Comparison of ENCODE assay signal across 21 cellular contexts in genomic region chr7:16810573-16810972, GRCh38. TPM values are rescaled to one million over a fixed set of nuclear protein-coding genes. Genes with fewer than 3 reads are reported as not detected.
"Had no signal": no experiment of that assay in that cellular context is flagged by ENCODE, and none has a peak within 500 bp of the region (broad histone marks: within the 10 kb centered on the region; RNA-seq: fewer than 3 reads in every experiment).

No MANE protein-coding gene starts in this region.

- DNase-seq: activated CD4-positive, alpha-beta T cell treated with anti-CD3 and anti-CD28 coated beads, Interleukin-2, amount 10 ng/mL, durations not matched to agents 7 days and 5 days; activated CD8-positive, alpha-beta memory T cell treated with anti-CD3 and anti-CD28 coated beads, Interleukin-2, amount 50 U/mL, for 4 hours; activated effector memory CD4-positive, alpha-beta T cell treated with Interleukin-2 at 50 U/mL for 16 hours; activated naive CD4-positive, alpha-beta T cell treated with anti-CD3 and anti-CD28 coated beads, Interleukin-2, amount 50 U/mL, for 16 hours; activated T-cell treated with anti-CD3 and anti-CD28 coated beads, Interleukin-2, amount 50 U/mL, for 48 hours; aorta; brain microvascular endothelial cell; gastrocnemius medialis; head of caudate nucleus; mesenchymal stem cell; natural killer cell; stimulated activated CD4-positive, alpha-beta T cell treated with anti-CD3 and anti-CD28 coated beads, Interleukin-4, amount 100 ng/mL, for 1 hour; stomach; T1000; upper lobe of left lung had no signal

- H3K4me3 ChIP-seq: coronary artery, gastrocnemius medialis, smooth muscle cell, stomach, upper lobe of left lung had no signal

- H3K4me1 ChIP-seq: gastrocnemius medialis, parathyroid adenoma had no signal

- H3K27me3 ChIP-seq: brain microvascular endothelial cell, gastrocnemius medialis, stomach, upper lobe of left lung had no signal

- H3K36me3 ChIP-seq: brain microvascular endothelial cell, gastrocnemius medialis, stomach, upper lobe of left lung had no signal

- H3K9me3 ChIP-seq: gastrocnemius medialis, stomach, upper lobe of left lung had no signal

- ATAC-seq: activated CD4-positive, CD25-positive, alpha-beta regulatory T cell treated with anti-CD3 and anti-CD28 coated beads, Interleukin-2, amount 50 U/mL, for 24 hours; gastrocnemius medialis; natural killer cell; sciatic nerve had no signal

- H3K27ac ChIP-seq: coronary artery, gastrocnemius medialis, parathyroid adenoma, upper lobe of left lung had no signal

RNA-seq across cellular contexts. Expression of gene AGR2, which starts 5.8 kb away (rescaled TPM):
- total RNA-seq: activated CD4-positive, alpha-beta T cell treated with anti-CD3 and anti-CD28 coated beads, Interleukin-2, amount 10 ng/mL, durations not matched to agents 7 days and 5 days; aorta; natural killer cell; T-helper 1 cell treated with Interleukin-12 subunit alpha and Interleukin-12 subunit beta and Interleukin-4 antibody, amounts not matched to agents 30 ng/mL and 1 ng/mL, for 36 hours had no signal
